ENCODE assay signal across 8 cellular contexts in genomic region chr6:111487656-111488055, GRCh38. TPM values are rescaled to one million over a fixed set of nuclear protein-coding genes. Genes with fewer than 3 reads are reported as not detected.
A peak's percentile ranks its signal among the peaks of the same experiment; 100 is the strongest.
DNase-seq lines count a peak whose midpoint lies in the region; ATAC-seq and TF ChIP-seq lines count a peak whose summit lies in the region.

No MANE protein-coding gene starts in this region.

- peaks cover 18% of the 10 kb centered on the region for H3K36me3 Mint-ChIP-seq in CD4-positive, alpha-beta T cell (ENCODE audit: low read depth)

- peak overlapping the region; percentile 39 for H3K4me3 Mint-ChIP-seq in CD4-positive, alpha-beta T cell

- CTCF ChIA-PET in CD4-positive, alpha-beta T cell (lab: Charles Lee), result interaction anchor here (0.6 kb wide), 1 partner anchor 128 kb away, joined by 4 read pairs; no protein-coding TSS in a partner anchor

- no peak for TF ChIP-seq CTCF in CD4-positive, alpha-beta T cell (IDR thresholded peaks at IDR 0.05)

- peak; percentile 3 for ATAC-seq in CD4-positive, alpha-beta T cell (ENCODE audit: poor library complexity)
- ATAC-seq in GM21390 (IDR thresholded peaks at IDR 0.05; ENCODE audit: unreplicated experiment) (peak; percentile 26), HG02588 (IDR thresholded peaks at IDR 0.05; ENCODE audit: unreplicated experiment) (no peak), GM19035 (IDR thresholded peaks at IDR 0.05; ENCODE audit: unreplicated experiment) (no peak), HG03025 (IDR thresholded peaks at IDR 0.05; ENCODE audit: low FRiP score, unreplicated experiment) (no peak)

- H3K27me3 Mint-ChIP-seq in CD4-positive, alpha-beta T cell, result no peaks in the 10 kb centered on the region

- no peak for DNase-seq in CD4-positive, alpha-beta T cell
- DNase-seq in NAMALWA (ENCODE audit: low spot score) (peak; percentile 59), epithelial cell of prostate (ENCODE audit: low read depth, low spot score) (peak; percentile 69), ureter (ENCODE audit: low spot score) (no peak)

- POLR2A ChIA-PET in CD4-positive, alpha-beta T cell (lab: Charles Lee), result interaction anchor here (0.5 to 1.5 kb wide), 3 partner anchors 118 to 228 kb away, joined by 3 to 7 read pairs (median 3); partner anchors contain the start of gene TRAF3IP2

- no peaks in the 10 kb centered on the region for H3K9me3 Mint-ChIP-seq in CD4-positive, alpha-beta T cell

- peaks cover 40% of the 10 kb centered on the region for H3K4me1 Mint-ChIP-seq in CD4-positive, alpha-beta T cell (ENCODE audit: low read depth)

- intact Hi-C loops in CD4-positive, alpha-beta T cell (cut with DNase I, micrococcal nuclease), result loop anchor here (5.0 to 10.0 kb wide), 5 partner anchors 80 to 673 kb away; partner anchors contain the start of genes AMD1 (in 1 of the 2), CDK19 (in 1 of the 2) and SLC16A10 (in 1 of the 2)

- H3K27me3 ChIP-seq in CD4-positive, alpha-beta T cell (ENCODE audit: control insufficient read depth, insufficient read depth, low read length), result no peaks in the 10 kb centered on the region

- no peak overlapping the region for H3K27ac ChIP-seq in CD4-positive, alpha-beta T cell (ENCODE audit: low read depth, low read length)
- H3K27ac ChIP-seq in epithelial cell of prostate, result peak overlapping the region; percentile 30

- no peaks in the 10 kb centered on the region for H3K9me3 ChIP-seq in CD4-positive, alpha-beta T cell (ENCODE audit: control insufficient read depth, low read length)

- H3K27ac Mint-ChIP-seq in CD4-positive, alpha-beta T cell, result peak overlapping the region; percentile 70

RNA-seq across cellular contexts. Expression of gene REV3L, which starts 4.6 kb away (rescaled TPM):
- total RNA-seq in CD4-positive, alpha-beta T cell, result 10 to 100 TPM; 17.0 to 20.6 TPM
- 60.5 TPM for total RNA-seq in ureter

Comparison
In these comparisons a context has a peak if more than half of its experiments do, and no peak if none do; other contexts are left out.
1. ATAC-seq: peak in CD4-positive, alpha-beta T cell (single experiment) and GM21390 (single experiment); none in HG02588 (single experiment), GM19035 (single experiment) and HG03025 (single experiment).
2. DNase-seq: peak in NAMALWA (single experiment) and epithelial cell of prostate (single experiment); none in CD4-positive, alpha-beta T cell (0 of 10) and ureter (single experiment).